Comparison of ENCODE assay signal across 23 cellular contexts in genomic region chr13:110984798-110985197, GRCh38.
"Had no signal": no experiment of that assay in that cellular context is flagged by ENCODE, and none has a peak within 500 bp of the region (broad histone marks: within the 10 kb centered on the region; RNA-seq: fewer than 3 reads in every experiment).

No MANE protein-coding gene starts in this region.

- H3K36me3 ChIP-seq: colonic mucosa, esophagus squamous epithelium, gastrocnemius medialis, heart right ventricle, left lung, lower lobe of right lung had no signal

- H3K4me1 ChIP-seq: colonic mucosa, esophagus squamous epithelium, heart right ventricle had no signal

- ATAC-seq: esophagus mucosa; gastrocnemius medialis; heart right ventricle; left cardiac atrium; left lung; left ventricle myocardium superior; lower lobe of right lung; naive thymus-derived CD8-positive, alpha-beta T cell had no signal

- DNase-seq: colonic mucosa; cortex of kidney; effector CD4-positive, alpha-beta T cell; effector memory CD4-positive, alpha-beta T cell; esophagus squamous epithelium; foreskin fibroblast; foreskin melanocyte; gastrocnemius medialis; glutamatergic neuron; head of caudate nucleus; heart right ventricle; hippocampal formation; left cardiac atrium; left lung; left ventricle myocardium superior; lower lobe of right lung; midbrain; naive thymus-derived CD8-positive, alpha-beta T cell had no signal

- H3K27ac ChIP-seq: colonic mucosa, epithelial cell of prostate, esophagus squamous epithelium, gastrocnemius medialis, heart right ventricle, left lung, lower lobe of right lung had no signal

- FAIRE-seq: endometrium, islet of Langerhans, keratinocyte had no signal

- H3K9me3 ChIP-seq: colonic mucosa, esophagus squamous epithelium, gastrocnemius medialis, heart right ventricle, left lung, lower lobe of right lung had no signal

- H3K27me3 ChIP-seq: colonic mucosa, gastrocnemius medialis, left lung had no signal

- H3K4me3 ChIP-seq: colonic mucosa, esophagus squamous epithelium, gastrocnemius medialis, heart right ventricle, left lung, lower lobe of right lung had no signal
